ENCODE assay signal across 8 cellular contexts in genomic region chr11:74948546-74948897, GRCh38.
DNase-seq lines count a peak whose midpoint lies in the region; ATAC-seq lines count a peak whose summit lies in the region.

No MANE protein-coding gene starts in this region.

- peak overlapping the region; percentile 96 for H3K27ac Mint-ChIP-seq in dendritic cell treated with granulocyte-macrophage colony-stimulating factor and Interleukin-4, amounts not matched to agents 40 ng/mL and 50 ng/mL, for 4 days

- DNase-seq in NCI-H345 (lab: John Stamatoyannopoulos, UW) (peak; percentile 52), OCI-M1 (lab: John Stamatoyannopoulos, UW) (no peak)
- no peak for DNase-seq in stimulated activated CD4-positive, alpha-beta T cell treated with anti-CD3 and anti-CD28 coated beads, Interleukin-2, amount 100 ng/mL, for 24 hours

- H3K4me3 ChIP-seq in mucosa of rectum (ENCODE audit: low read length in 2 of 2): peak overlapping the region; percentile 98 to 99

- peak overlapping the region; percentile 85 for H3K4me3 Mint-ChIP-seq in dendritic cell treated with granulocyte-macrophage colony-stimulating factor and Interleukin-4, amounts not matched to agents 40 ng/mL and 50 ng/mL, for 4 days

- H3K9ac ChIP-seq in ES-I3 (ENCODE audit: low read depth, low read length): peak overlapping the region; percentile 84; the same call in 1 of the 2 replicates
- peak overlapping the region; percentile 78 to 91 for H3K9ac ChIP-seq in mucosa of rectum (ENCODE audit: low read depth in 1 of 2, low read length in 2 of 2)

- H3K27me3 Mint-ChIP-seq in dendritic cell treated with granulocyte-macrophage colony-stimulating factor and Interleukin-4, amounts not matched to agents 40 ng/mL and 50 ng/mL, for 4 days: no peaks in the 10 kb centered on the region

- H3K4me1 Mint-ChIP-seq in dendritic cell treated with granulocyte-macrophage colony-stimulating factor and Interleukin-4, amounts not matched to agents 40 ng/mL and 50 ng/mL, for 4 days (ENCODE audit: low read depth): peaks cover 49% of the 10 kb centered on the region

- H3K9me3 Mint-ChIP-seq in dendritic cell treated with granulocyte-macrophage colony-stimulating factor and Interleukin-4, amounts not matched to agents 40 ng/mL and 50 ng/mL, for 4 days: no peaks in the 10 kb centered on the region

- intact Hi-C loops in dendritic cell treated with granulocyte-macrophage colony-stimulating factor and Interleukin-4, amounts not matched to agents 40 ng/mL and 50 ng/mL, for 4 days (cut with micrococcal nuclease): loop anchor here (2.0 kb wide), 1 partner anchor 40 kb away; the partner anchor contains the start of gene NEU3

- peaks cover 52% of the 10 kb centered on the region for H3K36me3 Mint-ChIP-seq in dendritic cell treated with granulocyte-macrophage colony-stimulating factor and Interleukin-4, amounts not matched to agents 40 ng/mL and 50 ng/mL, for 4 days (ENCODE audit: low read depth)

- H3K4me1 ChIP-seq in ES-I3 (ENCODE audit: insufficient read depth, low read length): no peaks in the 10 kb centered on the region
- H3K4me1 ChIP-seq in mucosa of rectum (ENCODE audit: control insufficient read depth in 2 of 2, insufficient read depth in 2 of 2, low read length in 2 of 2): peaks cover 12 to 21% of the 10 kb centered on the region in 2 donors

- H3K27me3 ChIP-seq in mucosa of rectum (ENCODE audit: control insufficient read depth in 2 of 2, insufficient read depth in 2 of 2, low read length in 2 of 2): no peaks in the 10 kb centered on the region

- no peaks in the 10 kb centered on the region for H3K36me3 ChIP-seq in ES-I3 (ENCODE audit: insufficient read depth, low read length)
- H3K36me3 ChIP-seq in mucosa of rectum (ENCODE audit: control insufficient read depth in 2 of 2, insufficient read depth in 2 of 2, low read length in 2 of 2): peaks cover 0 to 6% of the 10 kb centered on the region in 2 donors

- ATAC-seq in GM21786 (IDR thresholded peaks at IDR 0.05; ENCODE audit: unreplicated experiment) (peak; percentile 3), HG03108 (IDR thresholded peaks at IDR 0.05; ENCODE audit: unreplicated experiment) (no peak)

- H3K27ac ChIP-seq in mucosa of rectum (ENCODE audit: low read depth in 2 of 2, low read length in 2 of 2): peak overlapping the region; percentile 58 to 82

- H3K9me3 ChIP-seq in ES-I3 (ENCODE audit: control insufficient read depth, insufficient read depth, low read length) (no peaks in the 10 kb centered on the region), mucosa of rectum (ENCODE audit: control insufficient read depth in 2 of 2, low read length in 2 of 2) (no peaks in the 10 kb centered on the region)
